18 cellular contexts compared by ENCODE assay signal in genomic region chr15:27183182-27183581, GRCh38.
DNase-seq lines count a peak whose midpoint lies in the region; ATAC-seq and TF ChIP-seq lines count a peak whose summit lies in the region.
"Had no signal": no experiment of that assay in that cellular context is flagged by ENCODE, and none has a peak within 500 bp of the region (broad histone marks: within the 10 kb centered on the region; RNA-seq: fewer than 3 reads in every experiment).

No MANE protein-coding gene starts in this region.

- H3K4me1 Mint-ChIP-seq in CD8-positive, alpha-beta memory T cell, result no peaks in the 10 kb centered on the region

- peak; percentile 26 for DNase-seq in Ammon's horn (ENCODE audit: low spot score)
- DNase-seq in DMS79 (lab: John Stamatoyannopoulos, UW), result peak; percentile 85
- peak; percentile 72 for DNase-seq in NCI-H345 treated with DMSO at 0.1 percent for 48 hours (lab: John Stamatoyannopoulos, UW; ENCODE audit: unreplicated experiment)
- peak; percentile 36 for DNase-seq in left kidney (ENCODE audit: low read depth, low spot score)
- no peak for DNase-seq in CD8-positive, alpha-beta memory T cell
- DNase-seq in spleen, result no peak
- DNase-seq: GOT3, Kasumi-1, MM.1S, NCI-H1105, NCI-H1694 treated with DMSO at 0.1 percent for 48 hours, NCI-H82, PC-3, RPMI8226, SHP77 treated with DMSO at 0.1 percent for 48 hours, T-helper 1 cell had no signal

- 70 to 90% (median 82%) methylated on average over 4 of the region's 4 CpGs for whole genome bisulfite sequencing in spleen, 5 donors

- CTCF ChIA-PET in CD8-positive, alpha-beta memory T cell (lab: Charles Lee), result no interaction called here

- H3K9me3 Mint-ChIP-seq in CD8-positive, alpha-beta memory T cell, result peaks cover 4 to 23% (median 8%) of the 10 kb centered on the region in 5 donors

- no peaks in the 10 kb centered on the region for H3K36me3 ChIP-seq in CD8-positive, alpha-beta memory T cell (ENCODE audit: insufficient read depth, low read length)
- H3K36me3 ChIP-seq in spleen, result no peaks in the 10 kb centered on the region
- H3K36me3 ChIP-seq: BLaER1 treated with 17β-estradiol and CSF1 and Interleukin-3, amounts not matched to agents 10 nM and 100 nM had no signal

- H3K27ac ChIP-seq in CD8-positive, alpha-beta memory T cell (ENCODE audit: low read depth, low read length), result no peak overlapping the region
- H3K27ac ChIP-seq in spleen, result no peak overlapping the region
- H3K27ac ChIP-seq: BLaER1 treated with 17β-estradiol and CSF1 and Interleukin-3, amounts not matched to agents 10 nM and 100 nM had no signal

- H3K36me3 Mint-ChIP-seq in CD8-positive, alpha-beta memory T cell, result peaks cover 0 to 3% (median 0%) of the 10 kb centered on the region in 3 donors

- TF ChIP-seq POLR2A in spleen (IDR thresholded peaks at IDR 0.05), result no peak

- H3K4me3 Mint-ChIP-seq in CD8-positive, alpha-beta memory T cell, result no peak overlapping the region

- H3K4me1 ChIP-seq in CD8-positive, alpha-beta memory T cell (ENCODE audit: insufficient read depth, low read length), result no peaks in the 10 kb centered on the region
- no peaks in the 10 kb centered on the region for H3K4me1 ChIP-seq in spleen
- H3K4me1 ChIP-seq: BLaER1 treated with 17β-estradiol and CSF1 and Interleukin-3, amounts not matched to agents 10 nM and 100 nM had no signal

- H3K27ac Mint-ChIP-seq in CD8-positive, alpha-beta memory T cell, result no peak overlapping the region

- no peaks in the 10 kb centered on the region for H3K9me3 ChIP-seq in CD8-positive, alpha-beta memory T cell (ENCODE audit: low read length)
- peaks cover 0 to 50% (median 12%) of the 10 kb centered on the region in 8 donors for H3K9me3 ChIP-seq in spleen

- TF ChIP-seq CTCF in spleen (IDR thresholded peaks at IDR 0.05 in 8 of 11, conservative IDR thresholded peaks at IDR 0.05 in 3 of 11), result no peak

- no peak for ATAC-seq in HG03025 (IDR thresholded peaks at IDR 0.05; ENCODE audit: low FRiP score, unreplicated experiment)
- ATAC-seq: PC-3 had no signal

- H3K4me3 ChIP-seq in CD8-positive, alpha-beta memory T cell (ENCODE audit: low read length), result no peak overlapping the region
- H3K4me3 ChIP-seq in spleen, result no peak overlapping the region
- H3K4me3 ChIP-seq: BLaER1 treated with 17β-estradiol and CSF1 and Interleukin-3, amounts not matched to agents 10 nM and 100 nM had no signal

- POLR2A ChIA-PET in CD8-positive, alpha-beta memory T cell (lab: Charles Lee), result no interaction called here

- intact Hi-C loops in spleen (cut with DNase I; ENCODE audit: low total_unique reads), result no loop called here

- no peaks in the 10 kb centered on the region for H3K27me3 Mint-ChIP-seq in CD8-positive, alpha-beta memory T cell

- no peaks in the 10 kb centered on the region for H3K27me3 ChIP-seq in CD8-positive, alpha-beta memory T cell (ENCODE audit: insufficient read depth, low read length, poor library complexity, severe bottlenecking)
- H3K27me3 ChIP-seq in spleen (replicated peaks in 1 of 7), result no peaks in the 10 kb centered on the region
- H3K27me3 ChIP-seq: BLaER1 treated with 17β-estradiol and CSF1 and Interleukin-3, amounts not matched to agents 10 nM and 100 nM had no signal

Comparison
In these comparisons a context has a peak if more than half of its experiments do, and no peak if none do; other contexts are left out.
1. DNase-seq: peak in Ammon's horn (single experiment), DMS79 (single experiment), NCI-H345 treated with DMSO at 0.1 percent for 48 hours (single experiment) and left kidney (single experiment); none in CD8-positive, alpha-beta memory T cell (0 of 5) and spleen (single experiment).